In genomic region chr1:39220900-39221870, GRCh38 we compare ENCODE assay signal across 22 cellular contexts. TPM values are rescaled to one million over a fixed set of nuclear protein-coding genes. Genes with fewer than 3 reads are reported as not detected.
A peak's percentile ranks its signal among the peaks of the same experiment; 100 is the strongest.
DNase-seq lines count a peak whose midpoint lies in the region; ATAC-seq and TF ChIP-seq lines count a peak whose summit lies in the region.
"Had no signal": no experiment of that assay in that cellular context is flagged by ENCODE, and none has a peak within 500 bp of the region (broad histone marks: within the 10 kb centered on the region; RNA-seq: fewer than 3 reads in every experiment).

No MANE protein-coding gene starts in this region.

- H3K27ac ChIP-seq in RWPE1 (no peak overlapping the region), trophoblast cell (ENCODE audit: low read depth, low read length) (peak overlapping the region; percentile 16)
- H3K27ac ChIP-seq: epithelial cell of prostate, gastrocnemius medialis, GM23248, SJSA1, stomach had no signal

- H3K4me2 ChIP-seq in trophoblast cell (ENCODE audit: low read length), result no peak overlapping the region

- no peak overlapping the region for H2AFZ ChIP-seq in trophoblast cell (ENCODE audit: insufficient read depth, low read length, poor library complexity)
- H2AFZ ChIP-seq: GM23248 had no signal

- no peak overlapping the region for H2BK120ac ChIP-seq in trophoblast cell (ENCODE audit: insufficient read depth, low read length, poor library complexity)

- no peak overlapping the region for H4K91ac ChIP-seq in trophoblast cell (ENCODE audit: low read depth, low read length)

- DNase-seq in activated T-cell treated with anti-CD3 and anti-CD28 coated beads, Interleukin-2, amount 50 U/mL, for 4 hours, result no peak
- no peak for DNase-seq in activated T-cell treated with anti-CD3 and anti-CD28 coated beads, Interleukin-2, amount 50 U/mL, for 1 hour
- DNase-seq in RWPE1 (ENCODE audit: low spot score) (peak; percentile 56), glutamatergic neuron (no peak), trophoblast cell (peak; percentile 73 to 90), T-helper 9 cell (no peak)
- no peak for DNase-seq in stimulated activated CD8-positive, alpha-beta memory T cell treated with anti-CD3 and anti-CD28 coated beads, Interleukin-4, amount 100 ng/mL, for 48 hours
- DNase-seq: ACHN; activated CD4-positive, alpha-beta T cell treated with anti-CD3 and anti-CD28 coated beads, Interleukin-2, amount 10 ng/mL, durations not matched to agents 7 days and 5 days; activated effector memory CD4-positive, alpha-beta T cell treated with Interleukin-2 at 50 U/mL for 16 hours; cortex of kidney; EL; gastrocnemius medialis; GM23248; MG63; NCI-H2029; NCI-H510A treated with DMSO at 0.1 percent for 48 hours; stomach had no signal

- peaks cover 78% of the 10 kb centered on the region for H3K4me1 Mint-ChIP-seq in activated T-cell treated with anti-CD3 and anti-CD28 coated beads, Interleukin-2, amount 50 U/mL, for 4 hours (ENCODE audit: low read depth)
- H3K4me1 Mint-ChIP-seq in glutamatergic neuron (ENCODE audit: low read depth, unreplicated experiment), result peaks cover 10% of the 10 kb centered on the region

- no peak overlapping the region for H2BK12ac ChIP-seq in trophoblast cell (ENCODE audit: low read length)

- no peaks in the 10 kb centered on the region for H3K36me3 ChIP-seq in trophoblast cell (ENCODE audit: control insufficient read depth in 1 of 2, insufficient read depth in 2 of 2, low read length in 2 of 2)
- H3K36me3 ChIP-seq: gastrocnemius medialis, MG63, SJSA1, stomach had no signal

- no peaks in the 10 kb centered on the region for H3K27me3 Mint-ChIP-seq in activated T-cell treated with anti-CD3 and anti-CD28 coated beads, Interleukin-2, amount 50 U/mL, for 4 hours (ENCODE audit: low read depth)
- H3K27me3 Mint-ChIP-seq in glutamatergic neuron (ENCODE audit: unreplicated experiment), result peaks cover 6% of the 10 kb centered on the region
- H3K27me3 Mint-ChIP-seq: activated CD4-positive, alpha-beta T cell treated with anti-CD3 and anti-CD28 coated beads, Interleukin-2, amount 10 ng/mL, durations not matched to agents 7 days and 5 days had no signal

- TF ChIP-seq CTCF in RWPE1 (conservative IDR thresholded peaks at IDR 0.05; ENCODE audit: low read depth), result no peak
- TF ChIP-seq CTCF in glutamatergic neuron (IDR thresholded peaks at IDR 0.05; ENCODE audit: partially characterized antibody, unreplicated experiment), result no peak

- 100% methylated on average over 2 of the region's 10 CpGs for WGBS in trophoblast cell (ENCODE audit: extremely low coverage, insufficient coverage, insufficient read length)

- peaks cover 4% of the 10 kb centered on the region for H3K79me2 ChIP-seq in trophoblast cell (ENCODE audit: control insufficient read depth, insufficient read depth, low read length, poor library complexity)

- H2BK5ac ChIP-seq in trophoblast cell (ENCODE audit: low read depth, low read length, poor library complexity), result no peak overlapping the region

- no peak overlapping the region for H3K23ac ChIP-seq in trophoblast cell (ENCODE audit: low read length)

- peaks cover 6 to 10% of the 10 kb centered on the region in 2 experiments for H3K4me1 ChIP-seq in trophoblast cell (ENCODE audit: control insufficient read depth in 1 of 2, insufficient read depth in 2 of 2, low read length in 2 of 2)

- H3K18ac ChIP-seq in trophoblast cell (ENCODE audit: low read length), result no peak overlapping the region

- peak overlapping the region; percentile 7 for H3K27ac Mint-ChIP-seq in glutamatergic neuron (ENCODE audit: unreplicated experiment)
- H3K27ac Mint-ChIP-seq: activated CD4-positive, alpha-beta T cell treated with anti-CD3 and anti-CD28 coated beads, Interleukin-2, amount 10 ng/mL, durations not matched to agents 7 days and 5 days; nephron had no signal

- H3K79me1 ChIP-seq in trophoblast cell (ENCODE audit: low read length), result no peaks in the 10 kb centered on the region

- H3K9me3 ChIP-seq in trophoblast cell (ENCODE audit: insufficient read depth, low read depth, low read length), result no peaks in the 10 kb centered on the region
- H3K9me3 ChIP-seq: gastrocnemius medialis, MG63, SJSA1, stomach had no signal

- POLR2A ChIA-PET in RWPE1 (lab: Yijun Ruan, JAX; ENCODE audit: low non-redundant PET), result no interaction called here

- no peak overlapping the region for H4K8ac ChIP-seq in trophoblast cell (ENCODE audit: low read depth, low read length)

- H3K14ac ChIP-seq in trophoblast cell (ENCODE audit: low read length), result no peak overlapping the region

- CTCF ChIA-PET in RWPE1 (lab: Yijun Ruan, JAX), result interaction anchor here (0.9 kb wide), 1 partner anchor 78 kb away, joined by 4 read pairs; no protein-coding TSS in a partner anchor

- H3K27me3 ChIP-seq in trophoblast cell (ENCODE audit: insufficient read depth, low read length), result no peaks in the 10 kb centered on the region
- H3K27me3 ChIP-seq: gastrocnemius medialis, MG63, SJSA1, stomach had no signal

- no peak overlapping the region for H3K4me3 ChIP-seq in trophoblast cell (ENCODE audit: low read depth, low read length)
- H3K4me3 ChIP-seq: gastrocnemius medialis, GM23248, MG63, SJSA1, stomach had no signal

- no peak for ATAC-seq in activated T-cell treated with anti-CD3 and anti-CD28 coated beads, Interleukin-2, amount 50 U/mL, for 4 hours
- no peak for ATAC-seq in HG03442 (IDR thresholded peaks at IDR 0.05; ENCODE audit: unreplicated experiment)
- ATAC-seq: gastrocnemius medialis had no signal

- peaks cover 28% of the 10 kb centered on the region for H3K36me3 Mint-ChIP-seq in activated T-cell treated with anti-CD3 and anti-CD28 coated beads, Interleukin-2, amount 50 U/mL, for 4 hours (ENCODE audit: insufficient read depth)
- no peaks in the 10 kb centered on the region for H3K36me3 Mint-ChIP-seq in glutamatergic neuron (ENCODE audit: unreplicated experiment)

- H3K9ac ChIP-seq in trophoblast cell (ENCODE audit: low read length), result no peak overlapping the region
- H3K9ac ChIP-seq: GM23248 had no signal

- no peaks in the 10 kb centered on the region for H3K9me3 Mint-ChIP-seq in activated T-cell treated with anti-CD3 and anti-CD28 coated beads, Interleukin-2, amount 50 U/mL, for 4 hours
- H3K9me3 Mint-ChIP-seq in glutamatergic neuron (ENCODE audit: unreplicated experiment), result peaks cover 4% of the 10 kb centered on the region
- H3K9me3 Mint-ChIP-seq: activated CD4-positive, alpha-beta T cell treated with anti-CD3 and anti-CD28 coated beads, Interleukin-2, amount 10 ng/mL, durations not matched to agents 7 days and 5 days; nephron had no signal

- H2AK5ac ChIP-seq in trophoblast cell (ENCODE audit: low read length), result no peak overlapping the region

- H3K4ac ChIP-seq in trophoblast cell (ENCODE audit: low read depth, low read length), result no peak overlapping the region

- H3K4me3 Mint-ChIP-seq in activated T-cell treated with anti-CD3 and anti-CD28 coated beads, Interleukin-2, amount 50 U/mL, for 4 hours, result peak overlapping the region; percentile 7
- no peak overlapping the region for H3K4me3 Mint-ChIP-seq in glutamatergic neuron (ENCODE audit: unreplicated experiment)
- H3K4me3 Mint-ChIP-seq: activated CD4-positive, alpha-beta T cell treated with anti-CD3 and anti-CD28 coated beads, Interleukin-2, amount 10 ng/mL, durations not matched to agents 7 days and 5 days; nephron had no signal

- H4K12ac ChIP-seq in trophoblast cell (ENCODE audit: low read depth, low read length), result no peak overlapping the region

RNA-seq across cellular contexts. Expression of gene MACF1, which starts 16.7 kb away (rescaled TPM):
- 100 to 1,000 TPM; 104 to 128 (median 120) TPM for total RNA-seq in activated T-cell treated with anti-CD3 and anti-CD28 coated beads, Interleukin-2, amount 50 U/mL, for 4 hours
- 657 TPM for total RNA-seq in glutamatergic neuron (ENCODE audit: unreplicated experiment)
- polyA plus RNA-seq in trophoblast cell (2013), result 51.7 and 53.8 TPM in 2 replicates

Comparison
In these comparisons a context has a peak if more than half of its experiments do, and no peak if none do; other contexts are left out.
1. DNase-seq: peak in RWPE1 (single experiment) and trophoblast cell (2 of 2); none in activated T-cell treated with anti-CD3 and anti-CD28 coated beads, Interleukin-2, amount 50 U/mL, for 4 hours (single experiment), activated T-cell treated with anti-CD3 and anti-CD28 coated beads, Interleukin-2, amount 50 U/mL, for 1 hour (single experiment), glutamatergic neuron (single experiment), stimulated activated CD8-positive, alpha-beta memory T cell treated with anti-CD3 and anti-CD28 coated beads, Interleukin-4, amount 100 ng/mL, for 48 hours (single experiment) and T-helper 9 cell (single experiment).